In genomic region chr7:151657173-151657572, GRCh38 we compare ENCODE assay signal across 1 cellular context.
TF ChIP-seq lines count a peak whose summit lies in the region.

No MANE protein-coding gene starts in this region.

TF ChIP-seq in HepG2, 621 proteins besides CTCF, POLR2A, EP300 and RAD21 (continued from another document):
- TF ChIP-seq ZNF83 (CRISPR knock-in tag; IDR thresholded peaks at IDR 0.05; ENCODE audit: borderline replicate concordance) (no peak), ZNF362 (CRISPR knock-in tag; IDR thresholded peaks at IDR 0.05; ENCODE audit: borderline replicate concordance) (no peak), FOXO4 (CRISPR knock-in tag; conservative IDR thresholded peaks at IDR 0.05) (no peak), TRAFD1 (CRISPR knock-in tag; IDR thresholded peaks at IDR 0.05; ENCODE audit: borderline replicate concordance) (no peak), FIP1L1 (IDR thresholded peaks at IDR 0.05; ENCODE audit: borderline replicate concordance, insufficient read depth, low read depth, low read length) (no peak), ZNF652 (CRISPR knock-in tag; IDR thresholded peaks at IDR 0.05; ENCODE audit: borderline replicate concordance, low read depth) (no peak), GATAD1 (CRISPR knock-in tag; IDR thresholded peaks at IDR 0.05) (no peak), YY1 (IDR thresholded peaks at IDR 0.05; ENCODE audit: insufficient read depth, insufficient replicate concordance, low read depth, low read length) (no peak), ZSCAN29 (CRISPR knock-in tag; conservative IDR thresholded peaks at IDR 0.05) (no peak), SP140L (CRISPR knock-in tag; IDR thresholded peaks at IDR 0.05; ENCODE audit: borderline replicate concordance) (no peak), ZNF678 (CRISPR knock-in tag; IDR thresholded peaks at IDR 0.05) (no peak)
